ENCODE assay signal across 8 cellular contexts in genomic region chr2:61853086-61853847, GRCh38. TPM values are rescaled to one million over a fixed set of nuclear protein-coding genes. Genes with fewer than 3 reads are reported as not detected.
DNase-seq lines count a peak whose midpoint lies in the region; ATAC-seq and TF ChIP-seq lines count a peak whose summit lies in the region.

No MANE protein-coding gene starts in this region.

- no peak for TF ChIP-seq POLR2A in esophagus squamous epithelium (IDR thresholded peaks at IDR 0.05)

- peak; percentile 89 for ATAC-seq in Right ventricle myocardium inferior
- peak; percentile 82 for ATAC-seq in GM23338
- ATAC-seq in T-cell (replicated peaks in 1 of 4) = peak; percentile 8 to 27 (median 24)
- peak; percentile 26 for ATAC-seq in naive thymus-derived CD4-positive, alpha-beta T cell

- H3K27ac ChIP-seq in GM23338 (ENCODE audit: low read depth) (0 out of 2 replicates have a peak overlapping the region, but pooled peaks have one; percentile 60), esophagus squamous epithelium (peak overlapping the region; percentile 84 to 95 (median 93))
- peak overlapping the region; percentile 77 for H3K27ac ChIP-seq in naive thymus-derived CD4-positive, alpha-beta T cell (ENCODE audit: low read depth, low read length)

- H3K9me2 ChIP-seq in GM23338 (ENCODE audit: insufficient read depth) = no peaks in the 10 kb centered on the region

- H3K36me3 Mint-ChIP-seq in GM23338 (ENCODE audit: low read depth) (no peaks in the 10 kb centered on the region), T-cell (no peaks in the 10 kb centered on the region)
- peaks cover 0 to 3% (median 0%) of the 10 kb centered on the region in 5 donors for H3K36me3 Mint-ChIP-seq in naive thymus-derived CD4-positive, alpha-beta T cell

- H3K4me1 Mint-ChIP-seq in GM23338 (peaks cover 11% of the 10 kb centered on the region; the same call in 2 of the 3 replicates), T-cell (peaks cover 19 to 20% (median 19%) of the 10 kb centered on the region in 3 donors)
- H3K4me1 Mint-ChIP-seq in naive thymus-derived CD4-positive, alpha-beta T cell = peaks cover 10 to 27% (median 17%) of the 10 kb centered on the region in 7 donors

- peak overlapping the region; percentile 89 for H3K4me3 Mint-ChIP-seq in GM23338
- peak overlapping the region; percentile 94 to 99 (median 95) for H3K4me3 Mint-ChIP-seq in T-cell
- peak overlapping the region; percentile 92 to 99 (median 96) for H3K4me3 Mint-ChIP-seq in naive thymus-derived CD4-positive, alpha-beta T cell

- no peak for TF ChIP-seq EP300 in Ishikawa (IDR thresholded peaks at IDR 0.05; ENCODE audit: borderline replicate concordance)

- no peaks in the 10 kb centered on the region for H3K79me2 ChIP-seq in GM23338 (replicated peaks; ENCODE audit: insufficient read depth)

- H3K4me3 ChIP-seq in GM23338 = peak overlapping the region; percentile 77
- H3K4me3 ChIP-seq in esophagus squamous epithelium = peak overlapping the region; percentile 72 to 90 (median 78)
- peak overlapping the region; percentile 100 for H3K4me3 ChIP-seq in naive thymus-derived CD4-positive, alpha-beta T cell (ENCODE audit: low read length)

- H3K27me3 Mint-ChIP-seq in GM23338 (ENCODE audit: insufficient read depth, low read depth, poor library complexity) (peaks cover 16% of the 10 kb centered on the region), T-cell (no peaks in the 10 kb centered on the region)
- H3K27me3 Mint-ChIP-seq in naive thymus-derived CD4-positive, alpha-beta T cell = no peaks in the 10 kb centered on the region

- intact Hi-C loops in Right ventricle myocardium inferior (cut with DNase I) (loop anchor here (5.0 to 10.0 kb wide), 2 partner anchors 316 to 348 kb away; partner anchors contain the start of gene XPO1), cardiac septum (cut with DNase I) (loop anchor here (5.0 kb wide), 1 partner anchor 316 kb away; the partner anchor contains the start of gene XPO1), esophagus squamous epithelium (cut with DNase I) (no loop called here)
- intact Hi-C loops in naive thymus-derived CD4-positive, alpha-beta T cell (cut with micrococcal nuclease) = loop anchor here (5.0 to 10.0 kb wide), 4 partner anchors 54 to 1096 kb away; partner anchors contain the start of genes COMMD1 (in 1 of the 2) and PAPOLG (in 1 of the 2)

- peak overlapping the region; percentile 86 for H3K4me2 ChIP-seq in GM23338

- H3K36me3 ChIP-seq in GM23338 (ENCODE audit: insufficient read depth) (no peaks in the 10 kb centered on the region), esophagus squamous epithelium (no peaks in the 10 kb centered on the region)
- peaks cover 0 to 6% (median 0%) of the 10 kb centered on the region in 3 experiments for H3K36me3 ChIP-seq in naive thymus-derived CD4-positive, alpha-beta T cell (ENCODE audit: control insufficient read depth in 2 of 3, insufficient read depth in 3 of 3, low read length in 3 of 3)

- WGBS in esophagus squamous epithelium, 2 donors = 10 to 13% methylated on average over 24 to 26 of the region's 26 CpGs

- no peaks in the 10 kb centered on the region for H3K9me3 Mint-ChIP-seq in GM23338
- H3K9me3 Mint-ChIP-seq in T-cell = no peaks in the 10 kb centered on the region
- peaks cover 0 to 2% (median 0%) of the 10 kb centered on the region in 11 donors for H3K9me3 Mint-ChIP-seq in naive thymus-derived CD4-positive, alpha-beta T cell

- peak overlapping the region; percentile 94 for H2AFZ ChIP-seq in GM23338

- H3K4me1 ChIP-seq in GM23338 (ENCODE audit: insufficient read depth) = no peaks in the 10 kb centered on the region
- peaks cover 0 to 21% (median 6%) of the 10 kb centered on the region in 3 donors for H3K4me1 ChIP-seq in esophagus squamous epithelium
- peaks cover 4 to 6% of the 10 kb centered on the region in 2 donors for H3K4me1 ChIP-seq in naive thymus-derived CD4-positive, alpha-beta T cell (ENCODE audit: control insufficient read depth in 2 of 2, insufficient read depth in 2 of 2, low read length in 2 of 2)

- POLR2A ChIA-PET in T-cell (lab: Charles Lee) = interaction anchor here in 1 of 2 donors (0.6 kb wide), 1 partner anchor 21 kb away, joined by 9 read pairs; no protein-coding TSS in a partner anchor
- POLR2A ChIA-PET in naive thymus-derived CD4-positive, alpha-beta T cell (lab: Charles Lee) = interaction anchor here (0.6 to 1.7 kb wide), 7 partner anchors 8 to 1736 kb away, joined by 3 to 9 read pairs (median 5); partner anchors contain the start of genes COMMD1, MDH1 and WDPCP

- no peaks in the 10 kb centered on the region; the same call in 1 of the 2 replicates for H3F3A ChIP-seq in GM23338 (replicated peaks; ENCODE audit: low read depth)

- no peak for TF ChIP-seq CTCF in GM23338 (conservative IDR thresholded peaks at IDR 0.05; ENCODE audit: low read depth in 2 of 2)
- peak in 1 of 6 experiments; percentile 10 for TF ChIP-seq CTCF in esophagus squamous epithelium (IDR thresholded peaks at IDR 0.05)

- peak; percentile 84 for DNase-seq in Right ventricle myocardium inferior (ENCODE audit: missing footprints)
- no peak for DNase-seq in cardiac septum (ENCODE audit: low spot score)
- peak; percentile 74 for DNase-seq in GM23338 (ENCODE audit: low spot score)
- peak in 3 of 34 experiments; percentile 5 to 11 (median 10) for DNase-seq in T-cell
- DNase-seq in esophagus squamous epithelium (lab: John Stamatoyannopoulos, UW) = no peak
- DNase-seq in naive thymus-derived CD4-positive, alpha-beta T cell = peak in 4 of 9 donors; percentile 0 to 7 (median 4)
- DNase-seq in NCI-H2196 treated with DMSO at 0.1 percent for 48 hours (lab: John Stamatoyannopoulos, UW; ENCODE audit: unreplicated experiment) = no peak

- H4K20me1 ChIP-seq in GM23338 (replicated peaks; ENCODE audit: insufficient read depth) = no peaks in the 10 kb centered on the region

- H3K9me3 ChIP-seq in esophagus squamous epithelium = no peaks in the 10 kb centered on the region
- no peaks in the 10 kb centered on the region for H3K9me3 ChIP-seq in naive thymus-derived CD4-positive, alpha-beta T cell (ENCODE audit: control insufficient read depth in 2 of 3, low read length in 3 of 3)

- H3K27ac Mint-ChIP-seq in GM23338 = peak overlapping the region; percentile 95
- peak overlapping the region; percentile 93 for H3K27ac Mint-ChIP-seq in T-cell
- H3K27ac Mint-ChIP-seq in naive thymus-derived CD4-positive, alpha-beta T cell = peak overlapping the region; percentile 76 to 96 (median 92)

- CTCF ChIA-PET in T-cell (lab: Charles Lee) = interaction anchor here in 1 of 2 donors (0.6 kb wide), 2 partner anchors 151 to 428 kb away, joined by 3 to 4 read pairs; no protein-coding TSS in a partner anchor
- CTCF ChIA-PET in naive thymus-derived CD4-positive, alpha-beta T cell (lab: Charles Lee) = interaction anchor here (0.9 kb wide), 1 partner anchor 718 kb away, joined by 3 read pairs; no protein-coding TSS in a partner anchor

- TF ChIP-seq RAD21 in Ishikawa (IDR thresholded peaks at IDR 0.05; ENCODE audit: low read depth) = 0 out of 2 replicates have a peak, but pooled peaks have one; percentile 2

- H3K27me3 ChIP-seq in GM23338 (ENCODE audit: insufficient read depth) (no peaks in the 10 kb centered on the region), esophagus squamous epithelium (no peaks in the 10 kb centered on the region)
- no peaks in the 10 kb centered on the region for H3K27me3 ChIP-seq in naive thymus-derived CD4-positive, alpha-beta T cell (ENCODE audit: control insufficient read depth in 2 of 2, insufficient read depth in 2 of 2, low read length in 2 of 2)

TF ChIP-seq in GM23338, 12 proteins besides CTCF, POLR2A, EP300 and RAD21 (continues in another document):
- TF ChIP-seq CREB1 (CRISPR knock-in tag; IDR thresholded peaks at IDR 0.05; ENCODE audit: low read depth) = no peak
- no peak for TF ChIP-seq EZH2phosphoT487 (IDR thresholded peaks at IDR 0.05; ENCODE audit: unreplicated experiment)
- no peak for TF ChIP-seq STAT1 (IDR thresholded peaks at IDR 0.05; ENCODE audit: unreplicated experiment)
- TF ChIP-seq EZH2 (IDR thresholded peaks at IDR 0.05; ENCODE audit: low read depth, unreplicated experiment) = no peak
- TF ChIP-seq POLR2AphosphoS5 (IDR thresholded peaks at IDR 0.05; ENCODE audit: low read depth) = no peak
- no peak for TF ChIP-seq ZNF331 (CRISPR knock-in tag; IDR thresholded peaks at IDR 0.05; ENCODE audit: low read depth)
- no peak for TF ChIP-seq ZNF114 (CRISPR knock-in tag; IDR thresholded peaks at IDR 0.05)

RNA-seq across cellular contexts. Expression of gene FAM161A, which starts 0.6 kb away (rescaled TPM):
- total RNA-seq in Right ventricle myocardium inferior (0.60 TPM), cardiac septum (1.9 TPM), T-cell (1 to 10 TPM; 1.8 to 4.3 (median 4.0) TPM), esophagus squamous epithelium (1 to 10 TPM in 2 of 4 donors, under 1 TPM in 2; 0.76 to 2.7 (median 1.1) TPM)
- total RNA-seq in GM23338 (2014; rRNA removed; shearing (Covaris generic)) = 13.1 and 16.2 TPM in 2 replicates
- 24.8 and 27.4 TPM in 2 replicates for polyA plus RNA-seq in GM23338 (2016; fragmentation: Nextera tagmentation; extraction: Ambion mirVana)
- 1 to 10 TPM; 2.0 to 4.7 (median 4.0) TPM for total RNA-seq in naive thymus-derived CD4-positive, alpha-beta T cell
- polyA plus RNA-seq in naive thymus-derived CD4-positive, alpha-beta T cell = 1 to 10 TPM; 1.9 to 2.1 TPM

RNA-seq across cellular contexts. Expression of gene CCT4, which starts 35.2 kb away (rescaled TPM):
- 105 TPM for total RNA-seq in Right ventricle myocardium inferior
- 91.8 TPM for total RNA-seq in cardiac septum
- total RNA-seq in GM23338 (2014; rRNA removed; shearing (Covaris generic)) = 343 and 378 TPM in 2 replicates
- polyA plus RNA-seq in GM23338 (2016; fragmentation: Nextera tagmentation; extraction: Ambion mirVana) = 314 and 333 TPM in 2 replicates
- 100 to 1,000 TPM in 2 of 5 donors, 10 to 100 TPM in 3; 85.7 to 112 (median 95.0) TPM for total RNA-seq in T-cell
- 100 to 1,000 TPM in 2 of 4 donors, 10 to 100 TPM in 2; 59.3 to 126 (median 95.5) TPM for total RNA-seq in esophagus squamous epithelium
- total RNA-seq in naive thymus-derived CD4-positive, alpha-beta T cell = 100 to 1,000 TPM in 2 of 5 experiments, 10 to 100 TPM in 3; 84.2 to 177 (median 90.3) TPM
- 100 to 1,000 TPM; 153 to 154 TPM for polyA plus RNA-seq in naive thymus-derived CD4-positive, alpha-beta T cell

RNA-seq across cellular contexts. Expression of gene COMMD1, which starts 52.2 kb away (rescaled TPM):
- total RNA-seq in Right ventricle myocardium inferior (59.5 TPM), cardiac septum (56.0 TPM), T-cell (10 to 100 TPM; 18.2 to 23.8 (median 19.6) TPM), esophagus squamous epithelium (10 to 100 TPM; 38.0 to 44.3 (median 40.5) TPM)
- 19.1 and 54.9 TPM in 2 replicates for total RNA-seq in GM23338 (2014; rRNA removed; shearing (Covaris generic))
- 73.9 and 83.7 TPM in 2 replicates for polyA plus RNA-seq in GM23338 (2016; fragmentation: Nextera tagmentation; extraction: Ambion mirVana)
- total RNA-seq in naive thymus-derived CD4-positive, alpha-beta T cell = 10 to 100 TPM; 15.6 to 28.3 (median 20.8) TPM
- 10 to 100 TPM; 56.0 to 65.3 TPM for polyA plus RNA-seq in naive thymus-derived CD4-positive, alpha-beta T cell

Comparison
In these comparisons a context has a peak if more than half of its experiments do, and no peak if none do; other contexts are left out.
1. DNase-seq: peak in Right ventricle myocardium inferior (single experiment) and GM23338 (single experiment); none in cardiac septum (single experiment), esophagus squamous epithelium (single experiment) and NCI-H2196 treated with DMSO at 0.1 percent for 48 hours (single experiment).
2. ATAC-seq: peak in every context shown above with its lines; median percentile 89 in Right ventricle myocardium inferior; 82 in GM23338; 26 in naive thymus-derived CD4-positive, alpha-beta T cell; 24 in T-cell.
3. Peak in every context shown above with its lines, with median percentiles within 50 percentile points of each other: H3K27ac ChIP-seq, H3K4me3 ChIP-seq, H3K27ac Mint-ChIP-seq and H3K4me3 Mint-ChIP-seq.